1 cellular context compared by ENCODE assay signal in the genomic region with DNA sequence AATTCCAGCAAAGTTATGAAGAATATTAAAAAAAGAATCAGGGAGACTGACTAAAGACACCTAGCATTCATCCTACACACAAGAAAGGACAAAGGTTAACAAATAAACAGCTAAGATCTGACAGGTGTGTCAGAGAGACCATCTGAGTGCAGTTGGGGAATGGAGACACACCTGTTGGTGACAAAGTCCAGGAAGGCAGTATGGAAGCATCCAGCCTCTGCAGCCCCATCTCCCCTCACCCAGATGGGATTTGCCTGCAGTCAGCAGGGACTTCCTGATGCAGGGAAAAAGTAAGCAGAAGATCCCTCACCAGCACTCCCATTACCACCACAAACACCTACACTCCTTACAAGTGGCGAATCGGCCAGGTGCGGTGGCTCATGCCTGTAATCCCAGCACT.
TF ChIP-seq lines count a peak whose summit lies in the region.

No MANE protein-coding gene starts in this region.

TF ChIP-seq in GM23338, 12 proteins besides CTCF, POLR2A, EP300 and RAD21 (continued from another document):
- TF ChIP-seq POLR2AphosphoS5 (IDR thresholded peaks at IDR 0.05; ENCODE audit: low read depth), result no peak
- no peak for TF ChIP-seq JUNB (IDR thresholded peaks at IDR 0.05; ENCODE audit: unreplicated experiment)
- TF ChIP-seq ZNF462 (CRISPR knock-in tag; IDR thresholded peaks at IDR 0.05), result no peak
TF ChIP-seq in GM23338: peak in this region for 0.
